Comparison of ENCODE assay signal across 26 cellular contexts in genomic region chr6:149771185-149771584, GRCh38.
"Had no signal": no experiment of that assay in that cellular context is flagged by ENCODE, and none has a peak within 500 bp of the region (broad histone marks: within the 10 kb centered on the region; RNA-seq: fewer than 3 reads in every experiment).

No MANE protein-coding gene starts in this region.

- H3K4me3 ChIP-seq: body of pancreas had no signal

- ATAC-seq: activated CD4-positive, alpha-beta T cell treated with anti-CD3 and anti-CD28 coated beads for 36 hours; activated CD8-positive, alpha-beta memory T cell treated with anti-CD3 and anti-CD28 coated beads, Interleukin-2, amount 10 ng/mL, durations not matched to agents 7 days and 5 days; activated CD8-positive, alpha-beta T cell treated with anti-CD3 and anti-CD28 coated beads, Interleukin-2, amount 10 ng/mL, durations not matched to agents 7 days and 5 days; body of pancreas; esophagus mucosa had no signal

- H3K27me3 ChIP-seq: body of pancreas had no signal

- H3K9me3 ChIP-seq: body of pancreas had no signal

- DNase-seq: activated CD4-positive, alpha-beta memory T cell treated with anti-CD3 and anti-CD28 coated beads for 36 hours; activated CD4-positive, alpha-beta T cell treated with anti-CD3 and anti-CD28 coated beads for 36 hours; activated CD4-positive, alpha-beta T cell treated with anti-CD3 and anti-CD28 coated beads, Interleukin-2, amount 10 ng/mL, durations not matched to agents 24 days and 14 days; activated CD4-positive, CD25-positive, alpha-beta regulatory T cell; activated CD4-positive, CD25-positive, alpha-beta regulatory T cell treated with anti-CD3 and anti-CD28 coated beads, Interleukin-2, amount 50 U/mL, for 72 hours; activated CD8-positive, alpha-beta memory T cell treated with anti-CD3 and anti-CD28 coated beads, Interleukin-2, amount 10 ng/mL, durations not matched to agents 7 days and 5 days; activated CD8-positive, alpha-beta memory T cell treated with anti-CD3 and anti-CD28 coated beads, Interleukin-2, amount 50 U/mL, for 4 hours; activated CD8-positive, alpha-beta T cell treated with anti-CD3 and anti-CD28 coated beads, Interleukin-2, amount 10 ng/mL, durations not matched to agents 7 days and 5 days; activated effector memory CD4-positive, alpha-beta T cell treated with anti-CD3 and anti-CD28 coated beads, Interleukin-2, amount 50 U/mL, for 16 hours; activated naive CD4-positive, alpha-beta T cell treated with anti-CD3 and anti-CD28 coated beads, Interleukin-2, amount 10 ng/mL, durations not matched to agents 7 days and 5 days; activated T-cell treated with anti-CD3 and anti-CD28 coated beads, Interleukin-2, amount 50 U/mL, for 1 hour; activated T-cell treated with anti-CD3 and anti-CD28 coated beads, Interleukin-2, amount 50 U/mL, for 48 hours; amygdala; aorta; body of pancreas; caudate nucleus; cortex of kidney; dermis blood vessel endothelial cell; effector CD4-positive, alpha-beta T cell; foreskin fibroblast; head of caudate nucleus; hypothalamus; T1000 had no signal

- FAIRE-seq: colon, frontal cortex had no signal

- H3K27ac ChIP-seq: body of pancreas had no signal
